ENCODE assay signal across 26 cellular contexts in the genomic region with DNA sequence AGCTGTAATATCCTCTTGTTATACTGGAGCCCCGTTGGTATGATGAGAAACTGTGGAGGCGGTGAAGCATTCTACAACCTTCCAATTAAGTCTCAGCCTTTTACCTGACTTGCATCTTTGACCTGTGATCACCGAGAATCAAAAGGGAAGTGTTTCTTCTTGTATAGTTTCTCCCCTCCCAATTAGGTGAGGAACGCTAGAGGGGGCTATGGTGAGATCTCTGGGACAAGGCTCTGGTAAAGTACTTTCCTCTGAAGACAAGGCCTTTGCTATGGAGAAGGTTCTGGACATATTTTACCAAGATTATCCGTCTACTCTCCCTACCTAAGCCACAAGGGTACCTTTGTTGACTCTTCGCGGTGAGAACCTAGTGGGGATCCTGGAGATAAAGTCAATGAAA.
DNase-seq lines count a peak whose midpoint lies in the region; ATAC-seq, FAIRE-seq and TF ChIP-seq lines count a peak whose summit lies in the region.
"Had no signal": no experiment of that assay in that cellular context is flagged by ENCODE, and none has a peak within 500 bp of the region (broad histone marks: within the 10 kb centered on the region; RNA-seq: fewer than 3 reads in every experiment).

No MANE protein-coding gene starts in this region.

- H3K27me3 ChIP-seq in GM12878 (replicated peaks in 1 of 2; ENCODE audit: control insufficient read depth in 2 of 2, insufficient read depth in 2 of 2, low read length in 1 of 2), result no peaks in the 10 kb centered on the region
- no peaks in the 10 kb centered on the region for H3K27me3 ChIP-seq in neuronal stem cell (ENCODE audit: control insufficient read depth in 3 of 3, insufficient read depth in 3 of 3, low read depth in 1 of 3, low read length in 3 of 3)
- no peaks in the 10 kb centered on the region for H3K27me3 ChIP-seq in hepatocyte
- H3K27me3 ChIP-seq in psoas muscle (ENCODE audit: insufficient read depth in 3 of 3, low read length in 2 of 3), result no peaks in the 10 kb centered on the region
- H3K27me3 ChIP-seq: BE2C, heart left ventricle, transverse colon had no signal

- no peak overlapping the region for H2BK15ac ChIP-seq in neuronal stem cell (ENCODE audit: low read length)

- TF ChIP-seq RAD21 in GM12878 (IDR thresholded peaks at IDR 0.05; ENCODE audit: insufficient read depth, low read depth, low read length), result 0 out of 2 replicates have a peak, but pooled peaks have one; percentile 16

- TF ChIP-seq CTCF in GM12873 (IDR thresholded peaks at IDR 0.05; ENCODE audit: insufficient read depth, low read depth, low read length, missing control alignments) (peak; percentile 20), GM12878 (IDR thresholded peaks at IDR 0.05 in 2 of 3, conservative IDR thresholded peaks at IDR 0.05 in 1 of 3; ENCODE audit: control insufficient read depth in 2 of 3, extremely low read depth in 1 of 3, insufficient read depth in 1 of 3, low read depth in 3 of 3, low read length in 3 of 3) (peak in 1 of 3 experiments; percentile 12; a peak in 1 of 6 replicates), hepatocyte (IDR thresholded peaks at IDR 0.05; ENCODE audit: poor library complexity) (no peak), psoas muscle (IDR thresholded peaks at IDR 0.05) (no peak)

- TF ChIP-seq EP300 in GM12878 (IDR thresholded peaks at IDR 0.05; ENCODE audit: borderline replicate concordance in 1 of 2, control insufficient read depth in 1 of 2, low read depth in 2 of 2, low read length in 2 of 2), result no peak

- in situ Hi-C loops in GM12878 (cut with MboI), result no loop called here

- RAD21 ChIA-PET in GM12878 (lab: Charles Lee; ENCODE audit: unreplicated experiment), result no interaction called here

- H2BK12ac ChIP-seq in neuronal stem cell (ENCODE audit: low read length), result no peak overlapping the region

- H3K9ac ChIP-seq in GM12878 (ENCODE audit: control insufficient read depth, insufficient read depth, low read length), result no peak overlapping the region
- H3K9ac ChIP-seq in neuronal stem cell (ENCODE audit: low read depth, low read length, poor library complexity), result no peak overlapping the region

- H3K9me2 ChIP-seq in hepatocyte (replicated peaks; ENCODE audit: insufficient read depth), result no peaks in the 10 kb centered on the region

- POLR2A ChIA-PET in GM12878 (lab: Charles Lee), result no interaction called here

- H2AFZ ChIP-seq in GM12878 (ENCODE audit: control insufficient read depth, low read depth, low read length) (no peak overlapping the region), neuronal stem cell (ENCODE audit: low read length) (no peak overlapping the region), hepatocyte (no peak overlapping the region)

- H2BK5ac ChIP-seq in neuronal stem cell (ENCODE audit: low read length), result no peak overlapping the region

- H3K9me3 ChIP-seq in GM12878 (replicated peaks; ENCODE audit: control insufficient read depth, insufficient read depth, low read length) (no peaks in the 10 kb centered on the region), neuronal stem cell (replicated peaks in 1 of 2; ENCODE audit: control insufficient read depth in 2 of 2, insufficient read depth in 1 of 2, low read depth in 1 of 2, low read length in 2 of 2) (no peaks in the 10 kb centered on the region), hepatocyte (ENCODE audit: low read depth) (peaks cover 3% of the 10 kb centered on the region), psoas muscle (peaks cover 8% of the 10 kb centered on the region)
- H3K9me3 ChIP-seq: BE2C, pancreas, transverse colon had no signal

- no peak for TF ChIP-seq POLR2A in GM12878 (IDR thresholded peaks at IDR 0.05; ENCODE audit: low read depth, low read length)

- BruUV-seq in GM12878 (replicated peaks; lab: Mats Ljungman, UMichigan), result no TSS peak

- SMC1A ChIA-PET in GM12878 (lab: Charles Lee; ENCODE audit: uncharacterized antibody, unreplicated experiment), result no interaction called here

- H3K4me1 ChIP-seq in GM12878 (ENCODE audit: control insufficient read depth, insufficient read depth, low read length) (no peaks in the 10 kb centered on the region), neuronal stem cell (ENCODE audit: control insufficient read depth in 2 of 2, insufficient read depth in 1 of 2, low read depth in 1 of 2, low read length in 2 of 2) (no peaks in the 10 kb centered on the region), hepatocyte (ENCODE audit: insufficient read depth) (no peaks in the 10 kb centered on the region), psoas muscle (no peaks in the 10 kb centered on the region)
- H3K4me1 ChIP-seq: BE2C, heart left ventricle, pancreas, transverse colon had no signal

- no peak overlapping the region for H3K4ac ChIP-seq in neuronal stem cell (ENCODE audit: low read length)

- intact Hi-C loops in GM12878 (cut with micrococcal nuclease; ENCODE audit: unreplicated experiment) (no loop called here), psoas muscle (cut with DNase I) (no loop called here)

- H2BK120ac ChIP-seq in neuronal stem cell (ENCODE audit: low read depth, low read length), result no peak overlapping the region

- no peak overlapping the region for H3K14ac ChIP-seq in neuronal stem cell (ENCODE audit: low read length)

- H4K20me1 ChIP-seq in GM12878 (ENCODE audit: control insufficient read depth, insufficient read depth) (no peaks in the 10 kb centered on the region), hepatocyte (ENCODE audit: insufficient read depth, poor library complexity, severe bottlenecking) (no peaks in the 10 kb centered on the region)

- H2AK5ac ChIP-seq in neuronal stem cell (ENCODE audit: low read depth, low read length), result no peak overlapping the region

- H3K27ac ChIP-seq in GM12878 (ENCODE audit: control insufficient read depth, insufficient read depth) (no peak overlapping the region), neuronal stem cell (replicated peaks; ENCODE audit: low read length) (no peak overlapping the region), hepatocyte (no peak overlapping the region), psoas muscle (no peak overlapping the region)
- H3K27ac ChIP-seq: heart left ventricle, pancreas, SK-N-MC, transverse colon had no signal

- H4K91ac ChIP-seq in neuronal stem cell (ENCODE audit: low read depth, low read length, poor library complexity), result no peak overlapping the region

- WGBS in GM12878 (ENCODE audit: insufficient coverage, insufficient replicate concordance, low lambda C conversion rate, missing lambda C conversion rate), result 38% methylated on average over 7 of the region's 7 CpGs
- no CpG with 5 or more reads among the region's 7 CpGs for WGBS in neuronal stem cell (ENCODE audit: extremely low coverage in 2 of 2, insufficient read length in 2 of 2, insufficient replicate concordance in 1 of 2), 2 donors
- 79% methylated on average over 7 of the region's 7 CpGs for WGBS in hepatocyte (ENCODE audit: low lambda C conversion rate, missing lambda C conversion rate)
- WGBS in psoas muscle, 3 donors, result 66 to 89% (median 85%) methylated on average over 7 of the region's 7 CpGs

- no peak for FAIRE-seq in GM12878 (lab: Jason Lieb, UNC)
- FAIRE-seq: G401.6, pancreas had no signal

- peak; percentile 11 for DNase-seq in MV-4-11 (lab: John Stamatoyannopoulos, UW)
- no peak for DNase-seq in GM12878 (ENCODE audit: low read depth, low spot score)
- DNase-seq in iPS-NIHi11 (ENCODE audit: low spot score), result peak; percentile 6
- DNase-seq in neuronal stem cell (ENCODE audit: low spot score), result no peak
- no peak for DNase-seq in hepatocyte (ENCODE audit: low spot score)
- DNase-seq in psoas muscle, result no peak
- DNase-seq: activated CD4-positive, alpha-beta T cell treated with anti-CD3 and anti-CD28 coated beads, Interleukin-2, amount 50 U/mL, for 48 hours; activated naive CD4-positive, alpha-beta T cell; activated T-cell treated with anti-CD3 and anti-CD28 coated beads, Interleukin-2, amount 50 U/mL, for 48 hours; BE2C; DMS53; foreskin melanocyte; HCEC 1CT; heart left ventricle; Kasumi-1; NCI-H1436 treated with DMSO at 0.1 percent for 48 hours; NCI-H2107; NCI-H446; nephron progenitor cell; pancreas; retina; transverse colon had no signal

- H3K79me1 ChIP-seq in neuronal stem cell (ENCODE audit: low read depth, low read length), result no peaks in the 10 kb centered on the region

- no peak overlapping the region for H3K4me3 ChIP-seq in GM12878
- H3K4me3 ChIP-seq in neuronal stem cell (ENCODE audit: low read length in 2 of 2), result no peak overlapping the region
- H3K4me3 ChIP-seq in hepatocyte, result no peak overlapping the region
- no peak overlapping the region for H3K4me3 ChIP-seq in psoas muscle
- H3K4me3 ChIP-seq: heart left ventricle, pancreas, SK-N-MC, transverse colon had no signal

- no peak overlapping the region for H3K18ac ChIP-seq in neuronal stem cell (ENCODE audit: low read length)

- no peak overlapping the region for H3K4me2 ChIP-seq in GM12878 (ENCODE audit: control insufficient read depth, insufficient read depth)
- H3K4me2 ChIP-seq in neuronal stem cell (ENCODE audit: insufficient read depth, low read length, poor library complexity, severe bottlenecking), result no peak overlapping the region
- H3K4me2 ChIP-seq in hepatocyte, result no peak overlapping the region

- H3K79me2 ChIP-seq in GM12878 (ENCODE audit: control insufficient read depth, insufficient read depth, low read length), result no peaks in the 10 kb centered on the region
- no peaks in the 10 kb centered on the region for H3K79me2 ChIP-seq in hepatocyte

- CTCF ChIA-PET in GM12878 (lab: Yijun Ruan, JAX), result interaction anchor here (1.2 kb wide), 1 partner anchor 399 kb away, joined by 4 read pairs; no protein-coding TSS in a partner anchor

- ATAC-seq in GM12878, result no peak
- no peak for ATAC-seq in psoas muscle
- ATAC-seq: heart left ventricle; pancreas; stimulated activated effector memory CD8-positive, alpha-beta T cell treated with anti-CD3 and anti-CD28 coated beads, Interleukin-12 subunit alpha, Interleukin-12 subunit beta, amount 100 ng/mL, for 72 hours had no signal

- H3K23ac ChIP-seq in neuronal stem cell (ENCODE audit: low read depth, low read length, poor library complexity), result no peak overlapping the region

- H4K8ac ChIP-seq in neuronal stem cell (ENCODE audit: low read depth, low read length), result no peak overlapping the region

- no peaks in the 10 kb centered on the region for H3K36me3 ChIP-seq in GM12878 (ENCODE audit: control insufficient read depth in 2 of 2, insufficient read depth in 2 of 2, low read length in 1 of 2)
- no peaks in the 10 kb centered on the region for H3K36me3 ChIP-seq in neuronal stem cell (replicated peaks in 1 of 2; ENCODE audit: control insufficient read depth in 2 of 2, insufficient read depth in 2 of 2, low read length in 2 of 2)
- no peaks in the 10 kb centered on the region for H3K36me3 ChIP-seq in hepatocyte (replicated peaks; ENCODE audit: insufficient read depth, low read depth)
- H3K36me3 ChIP-seq in psoas muscle (ENCODE audit: insufficient read depth in 1 of 2, low read depth in 1 of 2), result no peaks in the 10 kb centered on the region
- H3K36me3 ChIP-seq: BE2C, heart left ventricle, pancreas, transverse colon had no signal

TF ChIP-seq in GM12878, 131 proteins besides CTCF, POLR2A, EP300 and RAD21 (continues in another document):
- no peak for TF ChIP-seq HDAC6 (IDR thresholded peaks at IDR 0.05; ENCODE audit: unreplicated experiment)
- no peak for TF ChIP-seq MTA3 (IDR thresholded peaks at IDR 0.05; ENCODE audit: borderline replicate concordance, low read length)
- TF ChIP-seq STAT1 (conservative IDR thresholded peaks at IDR 0.05), result no peak
- no peak for TF ChIP-seq TCF7 (IDR thresholded peaks at IDR 0.05; ENCODE audit: borderline replicate concordance)

Comparison
In these comparisons a context has a peak if more than half of its experiments do, and no peak if none do; other contexts are left out.
1. DNase-seq: peak in MV-4-11 (single experiment) and iPS-NIHi11 (single experiment); none in GM12878 (single experiment), neuronal stem cell (single experiment), hepatocyte (single experiment) and psoas muscle (0 of 2).